In genomic region chr18:12657048-12657848, GRCh38 we compare ENCODE assay signal across 8 cellular contexts. TPM values are rescaled to one million over a fixed set of nuclear protein-coding genes. Genes with fewer than 3 reads are reported as not detected.
DNase-seq lines count a peak whose midpoint lies in the region; ATAC-seq and TF ChIP-seq lines count a peak whose summit lies in the region.

No MANE protein-coding gene starts in this region.

- peak overlapping the region; percentile 57 to 92 (median 72) for H3K9ac ChIP-seq in BLaER1 treated with 17β-estradiol and CSF1 and Interleukin-3, amounts not matched to agents 10 nM and 100 nM
- H3K9ac ChIP-seq in duodenal mucosa (ENCODE audit: low read depth in 1 of 2, low read length in 2 of 2): peak overlapping the region; percentile 44 to 47

- no peak for TF ChIP-seq CTCF in VCaP (conservative IDR thresholded peaks at IDR 0.05)

- peak; percentile 64 to 72 for DNase-seq in lung microvascular endothelial cell (ENCODE audit: low read depth in 2 of 2)
- DNase-seq in NCI-H187 treated with DMSO at 0.1 percent for 48 hours (lab: John Stamatoyannopoulos, UW): no peak

- peak overlapping the region; percentile 65 to 96 (median 80) for H3K4me3 ChIP-seq in BLaER1 treated with 17β-estradiol and CSF1 and Interleukin-3, amounts not matched to agents 10 nM and 100 nM
- peak overlapping the region; percentile 60 to 66 for H3K4me3 ChIP-seq in duodenal mucosa (ENCODE audit: low read depth in 1 of 2, low read length in 2 of 2)

- no peaks in the 10 kb centered on the region for H3K36me3 Mint-ChIP-seq in stimulated activated naive CD8-positive, alpha-beta T cell treated with anti-CD3 and anti-CD28 coated beads, Interleukin-15, Interleukin-2, amounts not matched to agents 100 ng/mL and 50 ng/mL, for 24 hours (ENCODE audit: low read depth)

- peaks cover 5 to 35% (median 9%) of the 10 kb centered on the region in 10 experiments for H3K4me1 ChIP-seq in BLaER1 treated with 17β-estradiol and CSF1 and Interleukin-3, amounts not matched to agents 10 nM and 100 nM
- H3K4me1 ChIP-seq in duodenal mucosa (ENCODE audit: control insufficient read depth in 1 of 2, insufficient read depth in 2 of 2, low read length in 2 of 2): peaks cover 7 to 8% of the 10 kb centered on the region in 2 donors

- H3K27me3 Mint-ChIP-seq in stimulated activated naive CD8-positive, alpha-beta T cell treated with anti-CD3 and anti-CD28 coated beads, Interleukin-15, Interleukin-2, amounts not matched to agents 100 ng/mL and 50 ng/mL, for 24 hours: peaks cover 33% of the 10 kb centered on the region

- peaks cover 40 to 75% (median 66%) of the 10 kb centered on the region in 11 experiments for H3K27me3 ChIP-seq in BLaER1 treated with 17β-estradiol and CSF1 and Interleukin-3, amounts not matched to agents 10 nM and 100 nM
- peaks cover 5 to 13% of the 10 kb centered on the region in 2 donors for H3K27me3 ChIP-seq in duodenal mucosa (ENCODE audit: control insufficient read depth in 1 of 2, insufficient read depth in 2 of 2, low read length in 2 of 2)

- peak overlapping the region; percentile 74 for H3K4me3 Mint-ChIP-seq in stimulated activated naive CD8-positive, alpha-beta T cell treated with anti-CD3 and anti-CD28 coated beads, Interleukin-15, Interleukin-2, amounts not matched to agents 100 ng/mL and 50 ng/mL, for 24 hours

- H3K4me1 Mint-ChIP-seq in stimulated activated naive CD8-positive, alpha-beta T cell treated with anti-CD3 and anti-CD28 coated beads, Interleukin-15, Interleukin-2, amounts not matched to agents 100 ng/mL and 50 ng/mL, for 24 hours (ENCODE audit: low read depth): peaks cover 21% of the 10 kb centered on the region

- H3K27ac Mint-ChIP-seq in stimulated activated naive CD8-positive, alpha-beta T cell treated with anti-CD3 and anti-CD28 coated beads, Interleukin-15, Interleukin-2, amounts not matched to agents 100 ng/mL and 50 ng/mL, for 24 hours: no peak overlapping the region

- peak overlapping the region in 5 of 11 experiments; percentile 47 to 69 (median 53); a peak in 10 of 22 replicates for H3K27ac ChIP-seq in BLaER1 treated with 17β-estradiol and CSF1 and Interleukin-3, amounts not matched to agents 10 nM and 100 nM
- H3K27ac ChIP-seq in VCaP (peak overlapping the region; percentile 95), duodenal mucosa (ENCODE audit: low read depth, low read length) (peak overlapping the region; percentile 56)

- no peaks in the 10 kb centered on the region for H3K9me3 ChIP-seq in BLaER1 treated with 17β-estradiol and CSF1 and Interleukin-3, amounts not matched to agents 10 nM and 100 nM (replicated peaks in 1 of 11)
- no peaks in the 10 kb centered on the region for H3K9me3 ChIP-seq in duodenal mucosa (ENCODE audit: control insufficient read depth in 1 of 2, low read length in 2 of 2)

- peak; percentile 28 for ATAC-seq in GM19043 (IDR thresholded peaks at IDR 0.05; ENCODE audit: low read depth, unreplicated experiment)
- peak; percentile 40 for ATAC-seq in HG03280 (IDR thresholded peaks at IDR 0.05; ENCODE audit: unreplicated experiment)

- no peaks in the 10 kb centered on the region for H3K9me3 Mint-ChIP-seq in stimulated activated naive CD8-positive, alpha-beta T cell treated with anti-CD3 and anti-CD28 coated beads, Interleukin-15, Interleukin-2, amounts not matched to agents 100 ng/mL and 50 ng/mL, for 24 hours

- peak overlapping the region; percentile 72 to 99 (median 96) for H3K4me2 ChIP-seq in BLaER1 treated with 17β-estradiol and CSF1 and Interleukin-3, amounts not matched to agents 10 nM and 100 nM

- peaks cover 0 to 7% (median 0%) of the 10 kb centered on the region in 11 experiments; a peak in 2 of 22 replicates for H3K36me3 ChIP-seq in BLaER1 treated with 17β-estradiol and CSF1 and Interleukin-3, amounts not matched to agents 10 nM and 100 nM
- no peaks in the 10 kb centered on the region for H3K36me3 ChIP-seq in duodenal mucosa (ENCODE audit: control insufficient read depth in 1 of 2, insufficient read depth in 2 of 2, low read length in 2 of 2)

- peaks cover 3 to 45% (median 18%) of the 10 kb centered on the region in 11 experiments; a peak in 16 of 22 replicates for H4K20me1 ChIP-seq in BLaER1 treated with 17β-estradiol and CSF1 and Interleukin-3, amounts not matched to agents 10 nM and 100 nM

RNA-seq across cellular contexts. Expression of gene SPIRE1, which starts 0.7 kb away (rescaled TPM):
- 13.7 and 14.2 TPM in 2 replicates for total RNA-seq in lung microvascular endothelial cell

RNA-seq across cellular contexts. Expression of gene CEP76, which starts 45.3 kb away (rescaled TPM):
- total RNA-seq in lung microvascular endothelial cell: 9.8 and 12.3 TPM in 2 replicates

RNA-seq across cellular contexts. Expression of gene PSMG2, which starts 45.6 kb away (rescaled TPM):
- total RNA-seq in lung microvascular endothelial cell: 52.6 and 68.4 TPM in 2 replicates
